9 cellular contexts compared by ENCODE assay signal in the genomic region with DNA sequence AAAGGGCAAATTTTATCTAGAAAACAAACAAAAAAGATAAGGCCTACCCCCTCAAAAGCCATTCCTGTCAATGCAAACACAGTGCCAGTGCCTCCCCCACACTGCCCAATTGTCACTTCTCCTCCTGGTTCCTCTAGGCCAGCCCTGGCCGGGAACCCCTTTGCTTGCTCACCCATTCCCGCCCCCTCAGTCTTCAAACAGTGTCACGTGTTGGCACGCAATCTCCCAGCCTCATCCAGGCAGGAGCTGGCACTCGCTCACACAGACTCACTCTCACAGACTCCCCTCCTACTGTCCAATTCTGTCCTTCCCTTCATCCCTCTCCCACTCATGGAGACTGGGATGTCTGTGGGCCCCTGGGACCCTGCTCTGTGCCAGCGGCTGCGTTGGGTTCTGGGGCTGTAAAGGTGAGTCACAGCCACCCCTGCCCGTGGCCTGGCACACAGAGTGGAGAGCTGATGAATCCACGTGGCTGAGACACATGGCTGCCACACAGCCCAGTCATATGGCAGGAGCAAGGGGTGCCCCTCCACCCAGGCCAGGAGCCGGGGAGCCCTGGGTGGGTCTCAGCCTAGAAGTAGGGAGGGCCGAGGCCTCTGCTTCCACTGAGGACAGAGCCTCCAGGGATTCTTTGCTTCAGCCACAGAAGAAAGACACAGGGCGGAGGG. TPM values are rescaled to one million over a fixed set of nuclear protein-coding genes. Genes with fewer than 3 reads are reported as not detected.
DNase-seq lines count a peak whose midpoint lies in the region; ATAC-seq and TF ChIP-seq lines count a peak whose summit lies in the region.
"Had no signal": no experiment of that assay in that cellular context is flagged by ENCODE, and none has a peak within 500 bp of the region (broad histone marks: within the 10 kb centered on the region; RNA-seq: fewer than 3 reads in every experiment).

No MANE protein-coding gene starts in this region.

- peak overlapping the region; percentile 77 for H3K27ac Mint-ChIP-seq in activated CD8-positive, alpha-beta T cell treated with anti-CD3 and anti-CD28 coated beads, Interleukin-2, amount 10 ng/mL, durations not matched to agents 7 days and 5 days
- no peak overlapping the region for H3K27ac Mint-ChIP-seq in mesothelial cell of epicardium

- H3K9me3 Mint-ChIP-seq in activated CD8-positive, alpha-beta T cell treated with anti-CD3 and anti-CD28 coated beads, Interleukin-2, amount 10 ng/mL, durations not matched to agents 7 days and 5 days (ENCODE audit: insufficient read depth): peaks cover 4% of the 10 kb centered on the region
- peaks cover 5% of the 10 kb centered on the region for H3K9me3 Mint-ChIP-seq in mesothelial cell of epicardium

- H3K4me1 Mint-ChIP-seq in activated CD8-positive, alpha-beta T cell treated with anti-CD3 and anti-CD28 coated beads, Interleukin-2, amount 10 ng/mL, durations not matched to agents 7 days and 5 days (ENCODE audit: low read depth): peaks cover 61% of the 10 kb centered on the region
- peaks cover 23% of the 10 kb centered on the region for H3K4me1 Mint-ChIP-seq in mesothelial cell of epicardium

- intact Hi-C loops in A673 (cut with micrococcal nuclease; ENCODE audit: unreplicated experiment): no loop called here
- intact Hi-C loops in head of caudate nucleus (cut with DNase I): no loop called here

- no peak overlapping the region for H3K4me2 ChIP-seq in smooth muscle cell

- H3K36me3 Mint-ChIP-seq in activated CD8-positive, alpha-beta T cell treated with anti-CD3 and anti-CD28 coated beads, Interleukin-2, amount 10 ng/mL, durations not matched to agents 7 days and 5 days (ENCODE audit: low read depth): peaks cover 35% of the 10 kb centered on the region
- H3K36me3 Mint-ChIP-seq in mesothelial cell of epicardium: peaks cover 16% of the 10 kb centered on the region

- H3K4me3 Mint-ChIP-seq in activated CD8-positive, alpha-beta T cell treated with anti-CD3 and anti-CD28 coated beads, Interleukin-2, amount 10 ng/mL, durations not matched to agents 7 days and 5 days: no peak overlapping the region
- no peak overlapping the region for H3K4me3 Mint-ChIP-seq in mesothelial cell of epicardium

- H3K27ac ChIP-seq in A673 (ENCODE audit: low read depth, low read length, poor library complexity, severe bottlenecking) (no peak overlapping the region), smooth muscle cell (ENCODE audit: low read depth) (peak overlapping the region; percentile 85)
- H3K27ac ChIP-seq: cardiac muscle cell had no signal

- TF ChIP-seq CTCF in A673 (conservative IDR thresholded peaks at IDR 0.05; ENCODE audit: low read depth, low read length) (no peak), smooth muscle cell (IDR thresholded peaks at IDR 0.05; ENCODE audit: borderline replicate concordance, insufficient read depth, poor library complexity, severe bottlenecking) (no peak), mesothelial cell of epicardium (IDR thresholded peaks at IDR 0.05; ENCODE audit: unreplicated experiment) (no peak)

- CTCF ChIA-PET in A673 (lab: Charles Lee): interaction anchor here (0.5 kb wide), 1 partner anchor 1466 kb away, joined by 3 read pairs; no protein-coding TSS in a partner anchor
- CTCF ChIA-PET in activated CD8-positive, alpha-beta T cell treated with anti-CD3 and anti-CD28 coated beads, Interleukin-2, amount 10 ng/mL, durations not matched to agents 7 days and 5 days (lab: Charles Lee): interaction anchor here (0.9 to 1.5 kb wide), 3 partner anchors 8 to 67 kb away, joined by 3 to 8 read pairs (median 5); no protein-coding TSS in a partner anchor

- ATAC-seq in HG03108 (IDR thresholded peaks at IDR 0.05; ENCODE audit: unreplicated experiment): peak; percentile 7
- peak; percentile 14 for ATAC-seq in activated CD8-positive, alpha-beta T cell treated with anti-CD3 and anti-CD28 coated beads, Interleukin-2, amount 10 ng/mL, durations not matched to agents 7 days and 5 days
- no peak for ATAC-seq in GM19351 (IDR thresholded peaks at IDR 0.05; ENCODE audit: unreplicated experiment)

- no TSS peak for BruUV-seq in A673 (replicated peaks; lab: Mats Ljungman, UMichigan)

- H3K9me3 ChIP-seq in A673 (ENCODE audit: low read depth, low read length, poor library complexity, severe bottlenecking) (no peaks in the 10 kb centered on the region), smooth muscle cell (replicated peaks; ENCODE audit: low read depth) (no peaks in the 10 kb centered on the region)

- no peak overlapping the region for H3K4me3 ChIP-seq in A673 (ENCODE audit: low read depth, low read length, poor library complexity, severe bottlenecking)
- no peak overlapping the region for H3K4me3 ChIP-seq in smooth muscle cell
- H3K4me3 ChIP-seq: cardiac muscle cell had no signal

- no peak overlapping the region for H2AFZ ChIP-seq in smooth muscle cell (ENCODE audit: low read depth)

- H3K4me1 ChIP-seq in A673 (ENCODE audit: insufficient read depth, low read length, poor library complexity, severe bottlenecking) (peaks cover 47% of the 10 kb centered on the region), smooth muscle cell (ENCODE audit: low read depth) (no peaks in the 10 kb centered on the region)

- H3K27me3 ChIP-seq in A673 (replicated peaks; ENCODE audit: insufficient read depth, low read depth, low read length, poor library complexity) (no peaks in the 10 kb centered on the region), smooth muscle cell (ENCODE audit: low read depth) (no peaks in the 10 kb centered on the region)
- H3K27me3 ChIP-seq: cardiac muscle cell had no signal

- no peaks in the 10 kb centered on the region for H3K27me3 Mint-ChIP-seq in activated CD8-positive, alpha-beta T cell treated with anti-CD3 and anti-CD28 coated beads, Interleukin-2, amount 10 ng/mL, durations not matched to agents 7 days and 5 days (ENCODE audit: low read depth)
- H3K27me3 Mint-ChIP-seq in mesothelial cell of epicardium (ENCODE audit: low read depth): no peaks in the 10 kb centered on the region

- DNase-seq in A673 (ENCODE audit: low spot score) (peak; percentile 39), head of caudate nucleus (peak in 40 of 42 donors; percentile 29 to 92 (median 63)), smooth muscle cell (lab: John Stamatoyannopoulos, UW; ENCODE audit: unreplicated experiment) (peak; percentile 55), ecto neural progenitor cell (ENCODE audit: low spot score) (no peak), mesothelial cell of epicardium (ENCODE audit: low spot score in 2 of 2, unreplicated experiment in 2 of 2) (no peak)
- no peak for DNase-seq in activated CD8-positive, alpha-beta T cell treated with anti-CD3 and anti-CD28 coated beads, Interleukin-2, amount 10 ng/mL, durations not matched to agents 7 days and 5 days

- 49% methylated on average over 12 of the region's 12 CpGs for WGBS in smooth muscle cell (ENCODE audit: low lambda C conversion rate)

- H3K79me2 ChIP-seq in smooth muscle cell (ENCODE audit: low read depth): no peaks in the 10 kb centered on the region

- no peaks in the 10 kb centered on the region for H3K36me3 ChIP-seq in A673 (ENCODE audit: insufficient read depth, low read length, poor library complexity, severe bottlenecking)
- H3K36me3 ChIP-seq in smooth muscle cell (ENCODE audit: low read depth): no peaks in the 10 kb centered on the region
- H3K36me3 ChIP-seq: cardiac muscle cell had no signal

- POLR2A ChIA-PET in A673 (lab: Charles Lee; ENCODE audit: low non-redundant PET): no interaction called here
- POLR2A ChIA-PET in activated CD8-positive, alpha-beta T cell treated with anti-CD3 and anti-CD28 coated beads, Interleukin-2, amount 10 ng/mL, durations not matched to agents 7 days and 5 days (lab: Charles Lee): interaction anchor here (1.5 kb wide), 1 partner anchor 365 kb away, joined by 4 read pairs; no protein-coding TSS in a partner anchor

- H4K20me1 ChIP-seq in smooth muscle cell (ENCODE audit: low read depth): no peaks in the 10 kb centered on the region

- no peaks in the 10 kb centered on the region for H3F3A ChIP-seq in smooth muscle cell (ENCODE audit: low read depth)

- peak overlapping the region; percentile 21 for H3K9ac ChIP-seq in smooth muscle cell (ENCODE audit: low read depth)

RNA-seq across cellular contexts. Expression of a gene that starts 54.8 kb away (rescaled TPM):
- total RNA-seq in A673 (2021): 46.6 and 47.2 TPM in 2 replicates
- total RNA-seq in activated CD8-positive, alpha-beta T cell treated with anti-CD3 and anti-CD28 coated beads, Interleukin-2, amount 10 ng/mL, durations not matched to agents 7 days and 5 days: 10 to 100 TPM; 35.2 to 37.9 TPM
- total RNA-seq in smooth muscle cell: 22.7 and 27.9 TPM in 2 replicates
- 42.0 and 52.3 TPM in 2 replicates for polyA plus RNA-seq in smooth muscle cell
- total RNA-seq in mesothelial cell of epicardium: 36.3 to 39.1 TPM (median 37.9 TPM) in 3 replicates

Comparison
In these comparisons a context has a peak if more than half of its experiments do, and no peak if none do; other contexts are left out.
1. DNase-seq: peak in A673 (single experiment), head of caudate nucleus (40 of 42) and smooth muscle cell (single experiment); none in activated CD8-positive, alpha-beta T cell treated with anti-CD3 and anti-CD28 coated beads, Interleukin-2, amount 10 ng/mL, durations not matched to agents 7 days and 5 days (single experiment), ecto neural progenitor cell (single experiment) and mesothelial cell of epicardium (0 of 2).